7 cellular contexts compared by ENCODE assay signal in genomic region chr17:59565959-59566324, GRCh38. TPM values are rescaled to one million over a fixed set of nuclear protein-coding genes. Genes with fewer than 3 reads are reported as not detected.
DNase-seq lines count a peak whose midpoint lies in the region; ATAC-seq, FAIRE-seq and TF ChIP-seq lines count a peak whose summit lies in the region.

No MANE protein-coding gene starts in this region.

- peaks cover 16% of the 10 kb centered on the region for H3K4me1 ChIP-seq in HepG2 (ENCODE audit: insufficient read depth, low read length)

- peak; percentile 94 for FAIRE-seq in HepG2 (lab: Jason Lieb, UNC)

- POLR2A ChIA-PET in HepG2 (lab: Yijun Ruan, JAX), result interaction anchor here (0.5 to 2.1 kb wide), 3 partner anchors 53 to 399 kb away, joined by 3 to 17 read pairs (median 4); partner anchors contain the start of genes CLTC and RNFT1

- H3K9ac ChIP-seq in HepG2 (ENCODE audit: insufficient read depth, low read depth, low read length), result peak overlapping the region; percentile 63

- H3K36me3 ChIP-seq in HepG2 (replicated peaks in 1 of 2; ENCODE audit: control insufficient read depth in 1 of 2, insufficient read depth in 2 of 2, low read length in 2 of 2), result 0 out of 5 replicates have a peak, but pooled peaks cover 0 to 3% of the 10 kb centered on the region in 2 experiments

- H2AFZ ChIP-seq in HepG2 (ENCODE audit: low read length), result peak overlapping the region; percentile 83

- ATAC-seq in HG03066 (IDR thresholded peaks at IDR 0.05; ENCODE audit: low read depth, unreplicated experiment), result peak; percentile 49
- peak; percentile 96 for ATAC-seq in HepG2

- no peak for TF ChIP-seq CTCF in GM13977 (IDR thresholded peaks at IDR 0.05; ENCODE audit: extremely low read depth, insufficient read depth, missing control alignments)
- no peak for TF ChIP-seq CTCF in HepG2 (CRISPR knock-in tag; IDR thresholded peaks at IDR 0.05)

- TF ChIP-seq RAD21 in HepG2 (CRISPR knock-in tag; IDR thresholded peaks at IDR 0.05), result no peak

- peak overlapping the region; percentile 88 to 95 (median 88) for H3K4me3 ChIP-seq in HepG2 (replicated peaks in 1 of 3; ENCODE audit: insufficient read depth in 1 of 3, low read depth in 2 of 3, low read length in 3 of 3)

- CTCF ChIA-PET in HepG2 (lab: Yijun Ruan, JAX; ENCODE audit: low intra/inter-chr PET ratio, low total read pairs), result no interaction called here

- no peak for TF ChIP-seq EP300 in HepG2 (IDR thresholded peaks at IDR 0.05; ENCODE audit: low read depth in 2 of 2, low read length in 2 of 2)
- no peak for TF ChIP-seq EP300 in HepG2 (CRISPR knock-in tag; IDR thresholded peaks at IDR 0.05; ENCODE audit: borderline replicate concordance)

- H3K79me2 ChIP-seq in HepG2 (ENCODE audit: insufficient read depth, low read length), result peaks cover 11% of the 10 kb centered on the region

- 0% methylated on average over 4 of the region's 9 CpGs for WGBS in HepG2 (ENCODE audit: low lambda C conversion rate)

- H3K4me2 ChIP-seq in HepG2 (ENCODE audit: low read depth, low read length), result peak overlapping the region; percentile 65

- no peaks in the 10 kb centered on the region for H3K9me3 ChIP-seq in HepG2 (ENCODE audit: low read length)

- peak overlapping the region; percentile 29 for H3K27ac ChIP-seq in HepG2 (ENCODE audit: extremely low read length, insufficient read depth, low read length)

- intact Hi-C loops in HepG2 (cut with micrococcal nuclease; ENCODE audit: unreplicated experiment), result loop anchor here (2.0 kb wide), 1 partner anchor 43 kb away; no protein-coding TSS in a partner anchor

- no peak for TF ChIP-seq POLR2A in HepG2 (IDR thresholded peaks at IDR 0.05; ENCODE audit: insufficient read depth in 1 of 2, low read depth in 2 of 2, low read length in 2 of 2)

- H4K20me1 ChIP-seq in HepG2 (ENCODE audit: insufficient read depth, low read length), result no peaks in the 10 kb centered on the region

- in situ Hi-C loops in GM13977 (cut with MboI; ENCODE audit: low pct_unique_long_range_greater_than_20kb, low sequenced_read_pairs, unreplicated experiment), result no loop called here
- in situ Hi-C loops in HepG2 (cut with HindIII; ENCODE audit: extremely low pct_ligation_motif_present, low pct_unique_long_range_greater_than_20kb), result no loop called here

- DNase-seq in GM13977 (ENCODE audit: low spot score) (peak; percentile 73), NCI-H345 treated with DMSO at 0.1 percent for 48 hours (lab: John Stamatoyannopoulos, UW; ENCODE audit: unreplicated experiment) (peak; percentile 69), dermis blood vessel endothelial cell (peak; percentile 83), HepG2 (ENCODE audit: low spot score) (peak; percentile 80)
- DNase-seq in activated CD4-positive, alpha-beta T cell treated with anti-CD3 and anti-CD28 coated beads, Interleukin-2, amount 50 U/mL, for 1 hour, result peak; percentile 46
- peak; percentile 25 to 37 for DNase-seq in stimulated activated CD4-positive, alpha-beta T cell treated with anti-CD3 and anti-CD28 coated beads, Interleukin-2, amount 100 ng/mL, for 48 hours

- no peaks in the 10 kb centered on the region; a peak in 1 of 5 replicates for H3K27me3 ChIP-seq in HepG2 (ENCODE audit: control insufficient read depth in 1 of 2, insufficient read depth in 2 of 2, low read length in 2 of 2)

- no TSS peak for BruUV-seq in HepG2 (replicated peaks; lab: Mats Ljungman, UMichigan)

TF ChIP-seq in HepG2, 621 proteins besides CTCF, POLR2A, EP300 and RAD21 (continues in another document):
- peak; percentile 30 for TF ChIP-seq TEAD3 (CRISPR knock-in tag; optimal IDR thresholded peaks at IDR 0.05; ENCODE audit: borderline replicate concordance)
- TF ChIP-seq HOMEZ (CRISPR knock-in tag; IDR thresholded peaks at IDR 0.05; ENCODE audit: low read depth), result no peak
- TF ChIP-seq CBX1 (IDR thresholded peaks at IDR 0.05; ENCODE audit: low read depth), result no peak
- no peak for TF ChIP-seq ZNF253 (CRISPR knock-in tag; IDR thresholded peaks at IDR 0.05; ENCODE audit: borderline replicate concordance)
- TF ChIP-seq ARID2 (CRISPR knock-in tag; IDR thresholded peaks at IDR 0.05; ENCODE audit: borderline replicate concordance), result no peak; the same call in 1 of the 2 replicates
- 0 out of 2 replicates have a peak, but pooled peaks have one; percentile 28 for TF ChIP-seq HOXA5 (CRISPR knock-in tag; IDR thresholded peaks at IDR 0.05)
- no peak for TF ChIP-seq ZNF232 (CRISPR knock-in tag; IDR thresholded peaks at IDR 0.05; ENCODE audit: borderline replicate concordance)
- TF ChIP-seq ZNF713 (CRISPR knock-in tag; IDR thresholded peaks at IDR 0.05), result no peak
- TF ChIP-seq ZNF788 (CRISPR knock-in tag; IDR thresholded peaks at IDR 0.05; ENCODE audit: borderline replicate concordance), result no peak
- no peak for TF ChIP-seq MBD4 (IDR thresholded peaks at IDR 0.05; ENCODE audit: borderline replicate concordance, low read length)
- TF ChIP-seq ZNF773 (CRISPR knock-in tag; IDR thresholded peaks at IDR 0.05; ENCODE audit: borderline replicate concordance), result no peak

RNA-seq across cellular contexts. Expression of gene DHX40, which starts 0.5 kb away (rescaled TPM):
- total RNA-seq in dermis blood vessel endothelial cell, result 70.5 and 71.3 TPM in 2 replicates
- total RNA-seq in HepG2 (2016; rRNA removed; fragmentation: Illumina TruSeq; extraction: Trizol), result 37.0 and 62.6 TPM in 2 replicates
- total RNA-seq in HepG2 (2016; cell fraction: cytosol; rRNA removed; fragmentation: Illumina TruSeq; extraction: Trizol; ENCODE audit: low read depth), result 3.0 and 3.8 TPM in 2 replicates
- total RNA-seq in HepG2 (2016; cell fraction: insoluble cytoplasmic fraction; rRNA removed; fragmentation: Illumina TruSeq; extraction: Trizol), result 34.6 and 66.1 TPM in 2 replicates
- total RNA-seq in HepG2 (2016; cell fraction: membrane; rRNA removed; fragmentation: Illumina TruSeq; extraction: Trizol), result 8.0 and 9.8 TPM in 2 replicates
- total RNA-seq in HepG2 (2016; cell fraction: nucleus; rRNA removed; fragmentation: Illumina TruSeq; extraction: Trizol), result 19.3 and 21.1 TPM in 2 replicates
- 16.5 and 22.2 TPM in 2 replicates for polyA plus RNA-seq in HepG2 (2011; rRNA removed)
- polyA plus RNA-seq in HepG2 (2011; cell fraction: cytosol; rRNA removed), result 9.4 and 14.4 TPM in 2 replicates
- 6.9 and 8.2 TPM in 2 replicates for polyA plus RNA-seq in HepG2 (2011; cell fraction: nucleus; rRNA removed)
- polyA plus RNA-seq in HepG2 (2012), result 16.5 and 24.7 TPM in 2 replicates
- 0.87 and 0.92 TPM in 2 replicates for polyA plus RNA-seq in HepG2 (2016; cell fraction: cytosol; fragmentation: Illumina TruSeq; extraction: Trizol; ENCODE audit: low read depth)
- 34.8 and 38.4 TPM in 2 replicates for polyA plus RNA-seq in HepG2 (2016; cell fraction: insoluble cytoplasmic fraction; fragmentation: Illumina TruSeq; extraction: Trizol; ENCODE audit: low read depth)
- polyA plus RNA-seq in HepG2 (2016; cell fraction: membrane; fragmentation: Illumina TruSeq; extraction: Trizol; ENCODE audit: low read depth), result 3.0 and 3.4 TPM in 2 replicates
- 17.5 and 18.6 TPM in 2 replicates for polyA plus RNA-seq in HepG2 (2016; cell fraction: nucleus; fragmentation: Illumina TruSeq; extraction: Trizol; ENCODE audit: insufficient read depth, low read depth)
- 14.9 and 18.7 TPM in 2 replicates for polyA minus RNA-seq in HepG2 (2011; rRNA and poly(A)+ RNA removed; ENCODE audit: low replicate concordance)
- polyA minus RNA-seq in HepG2 (2011; cell fraction: cytosol; rRNA and poly(A)+ RNA removed), result 28.8 and 30.5 TPM in 2 replicates
- 27.0 and 27.4 TPM in 2 replicates for polyA minus RNA-seq in HepG2 (2011; cell fraction: nucleus; rRNA and poly(A)+ RNA removed)

RNA-seq across cellular contexts. Expression of gene CLTC, which starts 53.8 kb away (rescaled TPM):
- 477 and 761 TPM in 2 replicates for total RNA-seq in dermis blood vessel endothelial cell
- total RNA-seq in HepG2 (2016; rRNA removed; fragmentation: Illumina TruSeq; extraction: Trizol), result 283 and 643 TPM in 2 replicates
- total RNA-seq in HepG2 (2016; cell fraction: cytosol; rRNA removed; fragmentation: Illumina TruSeq; extraction: Trizol; ENCODE audit: low read depth), result 19.6 and 21.0 TPM in 2 replicates
- 267 and 594 TPM in 2 replicates for total RNA-seq in HepG2 (2016; cell fraction: insoluble cytoplasmic fraction; rRNA removed; fragmentation: Illumina TruSeq; extraction: Trizol)
- total RNA-seq in HepG2 (2016; cell fraction: membrane; rRNA removed; fragmentation: Illumina TruSeq; extraction: Trizol), result 63.1 and 72.1 TPM in 2 replicates
- 282 and 292 TPM in 2 replicates for total RNA-seq in HepG2 (2016; cell fraction: nucleus; rRNA removed; fragmentation: Illumina TruSeq; extraction: Trizol)
- polyA plus RNA-seq in HepG2 (2011; rRNA removed), result 110 and 134 TPM in 2 replicates
- 125 and 195 TPM in 2 replicates for polyA plus RNA-seq in HepG2 (2011; cell fraction: cytosol; rRNA removed)
- polyA plus RNA-seq in HepG2 (2011; cell fraction: nucleus; rRNA removed), result 64.1 and 73.6 TPM in 2 replicates
- 126 and 165 TPM in 2 replicates for polyA plus RNA-seq in HepG2 (2012)
- polyA plus RNA-seq in HepG2 (2016; cell fraction: cytosol; fragmentation: Illumina TruSeq; extraction: Trizol; ENCODE audit: low read depth), result 9.6 and 11.7 TPM in 2 replicates
- polyA plus RNA-seq in HepG2 (2016; cell fraction: insoluble cytoplasmic fraction; fragmentation: Illumina TruSeq; extraction: Trizol; ENCODE audit: low read depth), result 350 and 354 TPM in 2 replicates
- 37.1 and 44.2 TPM in 2 replicates for polyA plus RNA-seq in HepG2 (2016; cell fraction: membrane; fragmentation: Illumina TruSeq; extraction: Trizol; ENCODE audit: low read depth)
- polyA plus RNA-seq in HepG2 (2016; cell fraction: nucleus; fragmentation: Illumina TruSeq; extraction: Trizol; ENCODE audit: insufficient read depth, low read depth), result 217 and 222 TPM in 2 replicates
- 363 and 456 TPM in 2 replicates for polyA minus RNA-seq in HepG2 (2011; rRNA and poly(A)+ RNA removed; ENCODE audit: low replicate concordance)
- 307 and 353 TPM in 2 replicates for polyA minus RNA-seq in HepG2 (2011; cell fraction: cytosol; rRNA and poly(A)+ RNA removed)
- polyA minus RNA-seq in HepG2 (2011; cell fraction: nucleus; rRNA and poly(A)+ RNA removed), result 208 and 274 TPM in 2 replicates

Comparison
In these comparisons a context has a peak if more than half of its experiments do, and no peak if none do; other contexts are left out.
1. Peak in every context shown above with its lines: DNase-seq, ATAC-seq, H3K4me3 ChIP-seq and H3K27ac ChIP-seq.
2. DNase-seq: peak in every context shown above with its lines; median percentile 83 in dermis blood vessel endothelial cell; 80 in HepG2; 73 in GM13977; 69 in NCI-H345 treated with DMSO at 0.1 percent for 48 hours; 46 in activated CD4-positive, alpha-beta T cell treated with anti-CD3 and anti-CD28 coated beads, Interleukin-2, amount 50 U/mL, for 1 hour; 31 in stimulated activated CD4-positive, alpha-beta T cell treated with anti-CD3 and anti-CD28 coated beads, Interleukin-2, amount 100 ng/mL, for 48 hours.